25 cellular contexts compared by ENCODE assay signal in genomic region chr7:35726654-35727053, GRCh38. TPM values are rescaled to one million over a fixed set of nuclear protein-coding genes. Genes with fewer than 3 reads are reported as not detected.
DNase-seq lines count a peak whose midpoint lies in the region; ATAC-seq and TF ChIP-seq lines count a peak whose summit lies in the region.
"Had no signal": no experiment of that assay in that cellular context is flagged by ENCODE, and none has a peak within 500 bp of the region (broad histone marks: within the 10 kb centered on the region; RNA-seq: fewer than 3 reads in every experiment).

No MANE protein-coding gene starts in this region.

- 83% methylated on average over 2 of the region's 3 CpGs; no CpG with 5 or more reads in 1 of the 2 experiments for WGBS in IMR-90 (ENCODE audit: extremely low coverage in 2 of 2, insufficient read length in 1 of 2), 2 experiments
- 92% methylated on average over 3 of the region's 3 CpGs for WGBS in mesenchymal stem cell

- H3K4ac ChIP-seq in IMR-90 (ENCODE audit: low read depth, low read length) (no peak overlapping the region), mesenchymal stem cell (ENCODE audit: low read depth in 1 of 2, low read length in 2 of 2) (no peak overlapping the region)

- H3K56ac ChIP-seq in IMR-90 (ENCODE audit: extremely low read depth, insufficient read depth, low read length) = no peak overlapping the region

- peaks cover 0 to 3% of the 10 kb centered on the region in 2 donors for H3K27me3 Mint-ChIP-seq in CD8-positive, alpha-beta memory T cell
- H3K27me3 Mint-ChIP-seq in T-cell = no peaks in the 10 kb centered on the region
- H3K27me3 Mint-ChIP-seq: activated naive CD8-positive, alpha-beta T cell; progenitor cell of endocrine pancreas; stimulated activated naive CD8-positive, alpha-beta T cell treated with anti-CD3 and anti-CD28 coated beads, Interleukin-15, amount 100 ng/mL, for 72 hours had no signal

- no peak overlapping the region for H3K27ac ChIP-seq in CD8-positive, alpha-beta memory T cell (ENCODE audit: low read depth, low read length)
- H3K27ac ChIP-seq in IMR-90 (ENCODE audit: insufficient read depth, low read length) (no peak overlapping the region), mesenchymal stem cell (ENCODE audit: low read length, poor library complexity, severe bottlenecking) (no peak overlapping the region)
- H3K27ac ChIP-seq: neutrophil had no signal

- peak overlapping the region; percentile 63 to 95 (median 92) for H3K27ac Mint-ChIP-seq in CD8-positive, alpha-beta memory T cell
- H3K27ac Mint-ChIP-seq in T-cell = peak overlapping the region; percentile 52 to 66
- H3K27ac Mint-ChIP-seq: activated T-helper 2 cell treated with anti-CD3 and anti-CD28 coated beads, Interferon-gamma antibody, Interleukin-2, Interleukin-4, amounts not matched to agents 10 μg/mL and 5 μg/mL and 100 μg/mL, durations not matched to agents 14 hours and 24 hours and 36 hours; GM23338; progenitor cell of endocrine pancreas; stimulated activated naive CD8-positive, alpha-beta T cell treated with anti-CD3 and anti-CD28 coated beads, Interleukin-15, amount 100 ng/mL, for 72 hours; WTC11 had no signal

- H3K4me2 ChIP-seq in IMR-90 (ENCODE audit: low read depth, low read length) = no peak overlapping the region
- no peak overlapping the region for H3K4me2 ChIP-seq in mesenchymal stem cell (ENCODE audit: low read length, poor library complexity, severe bottlenecking)
- H3K4me2 ChIP-seq: GM23338 had no signal

- no peak overlapping the region for H3K4me3 ChIP-seq in CD8-positive, alpha-beta memory T cell (ENCODE audit: low read length)
- H3K4me3 ChIP-seq in IMR-90 (ENCODE audit: insufficient read depth, low read depth, low read length) (no peak overlapping the region), mesenchymal stem cell (ENCODE audit: insufficient read depth in 1 of 2, low read depth in 1 of 2, low read length in 2 of 2) (no peak overlapping the region)
- H3K4me3 ChIP-seq: GM23338, lung, sigmoid colon, transverse colon had no signal

- H3K27me3 ChIP-seq in CD8-positive, alpha-beta memory T cell (ENCODE audit: insufficient read depth, low read length, poor library complexity, severe bottlenecking) = no peaks in the 10 kb centered on the region
- peaks cover 5% of the 10 kb centered on the region for H3K27me3 ChIP-seq in IMR-90 (ENCODE audit: control insufficient read depth, insufficient read depth, low read length)
- H3K27me3 ChIP-seq in mesenchymal stem cell (ENCODE audit: control insufficient read depth in 1 of 2, insufficient read depth in 1 of 2, low read length in 2 of 2) = no peaks in the 10 kb centered on the region
- H3K27me3 ChIP-seq: neutrophil, sigmoid colon, transverse colon had no signal

- no TSS peak for BruUV-seq in IMR-90 (replicated peaks; lab: Mats Ljungman, UMichigan)

- peaks cover 0 to 8% (median 0%) of the 10 kb centered on the region in 3 donors for H3K36me3 Mint-ChIP-seq in CD8-positive, alpha-beta memory T cell
- no peaks in the 10 kb centered on the region for H3K36me3 Mint-ChIP-seq in T-cell
- H3K36me3 Mint-ChIP-seq: WTC11 had no signal

- H2BK120ac ChIP-seq in IMR-90 (ENCODE audit: low read depth, low read length) (no peak overlapping the region), mesenchymal stem cell (ENCODE audit: low read depth, low read length) (no peak overlapping the region)

- no peak overlapping the region for H2BK5ac ChIP-seq in IMR-90 (ENCODE audit: low read depth, low read length, poor library complexity, severe bottlenecking)
- no peak overlapping the region for H2BK5ac ChIP-seq in mesenchymal stem cell (ENCODE audit: low read depth, low read length, poor library complexity, severe bottlenecking)

- no peak overlapping the region for H2BK15ac ChIP-seq in IMR-90 (ENCODE audit: low read depth, low read length)
- no peak overlapping the region for H2BK15ac ChIP-seq in mesenchymal stem cell (ENCODE audit: low read depth, poor library complexity, severe bottlenecking)

- H3K79me1 ChIP-seq in IMR-90 (ENCODE audit: low read depth in 1 of 2, low read length in 2 of 2) = no peaks in the 10 kb centered on the region
- H3K79me1 ChIP-seq in mesenchymal stem cell (replicated peaks; ENCODE audit: low read length, poor library complexity, severe bottlenecking) = no peaks in the 10 kb centered on the region

- H2BK20ac ChIP-seq in IMR-90 (ENCODE audit: low read depth, low read length) = no peak overlapping the region

- no peaks in the 10 kb centered on the region for H3K9me1 ChIP-seq in IMR-90 (ENCODE audit: insufficient read depth, low read length)

- H3K18ac ChIP-seq in IMR-90 (ENCODE audit: low read depth, low read length) (no peak overlapping the region), mesenchymal stem cell (ENCODE audit: low read depth in 1 of 2, low read length in 2 of 2) (no peak overlapping the region)

- H4K8ac ChIP-seq in IMR-90 (ENCODE audit: low read depth in 2 of 2, low read length in 2 of 2) (no peak overlapping the region), mesenchymal stem cell (ENCODE audit: low read length) (no peak overlapping the region)

- CTCF ChIA-PET in CD8-positive, alpha-beta memory T cell (lab: Charles Lee) = interaction anchor here (0.7 to 6.5 kb wide), 8 partner anchors 9 to 81 kb away, joined by 3 to 42 read pairs (median 10); partner anchors contain the start of gene SEPTIN7
- CTCF ChIA-PET in IMR-90 (lab: Yijun Ruan, JAX) = interaction anchor here (0.7 kb wide), 1 partner anchor 53 kb away, joined by 3 read pairs; no protein-coding TSS in a partner anchor
- CTCF ChIA-PET in T-cell (lab: Charles Lee) = interaction anchor here (1.1 to 2.2 kb wide), 4 partner anchors 17 to 75 kb away, joined by 4 to 23 read pairs (median 6); partner anchors contain the start of gene SEPTIN7 (in 1 of the 2)

- no peak for TF ChIP-seq CTCF in IMR-90 (conservative IDR thresholded peaks at IDR 0.05; ENCODE audit: low read depth, low read length)

- dilution Hi-C loops in IMR-90 (cut with HindIII; ENCODE audit: low sequenced_read_pairs, unreplicated experiment) = no loop called here

- TF ChIP-seq RAD21 in IMR-90 (IDR thresholded peaks at IDR 0.05; ENCODE audit: low read length) = no peak

- H3K4me1 ChIP-seq in CD8-positive, alpha-beta memory T cell (ENCODE audit: insufficient read depth, low read length) = peaks cover 75% of the 10 kb centered on the region
- peaks cover 2% of the 10 kb centered on the region; the same call in 1 of the 2 replicates for H3K4me1 ChIP-seq in IMR-90 (ENCODE audit: control insufficient read depth, insufficient read depth, low read length)
- H3K4me1 ChIP-seq in mesenchymal stem cell (ENCODE audit: control insufficient read depth, insufficient read depth, low read depth, low read length) = no peaks in the 10 kb centered on the region

- peaks cover 84 to 94% (median 94%) of the 10 kb centered on the region in 3 donors for H3K4me1 Mint-ChIP-seq in CD8-positive, alpha-beta memory T cell
- H3K4me1 Mint-ChIP-seq in T-cell = peaks cover 66 to 82% (median 76%) of the 10 kb centered on the region in 3 donors
- H3K4me1 Mint-ChIP-seq: WTC11 had no signal

- no peak overlapping the region for H2BK12ac ChIP-seq in mesenchymal stem cell (ENCODE audit: low read length in 2 of 2)

- in situ Hi-C loops in IMR-90 (cut with MboI; ENCODE audit: low sequenced_read_pairs) = no loop called here

- H4K91ac ChIP-seq in IMR-90 (ENCODE audit: insufficient read depth, low read depth, low read length) (no peak overlapping the region), mesenchymal stem cell (ENCODE audit: low read length) (peak overlapping the region; percentile 43)

- H3K4me3 Mint-ChIP-seq in CD8-positive, alpha-beta memory T cell = peak overlapping the region in 3 of 7 donors; percentile 19 to 76 (median 28)
- no peak overlapping the region for H3K4me3 Mint-ChIP-seq in T-cell
- H3K4me3 Mint-ChIP-seq: activated naive CD8-positive, alpha-beta T cell; GM23338; stimulated activated naive CD8-positive, alpha-beta T cell treated with anti-CD3 and anti-CD28 coated beads, Interleukin-15, amount 100 ng/mL, for 72 hours; WTC11 had no signal

- no peaks in the 10 kb centered on the region for H4K20me1 ChIP-seq in IMR-90 (ENCODE audit: insufficient read depth, low read length)

- H3K36me3 ChIP-seq in CD8-positive, alpha-beta memory T cell (ENCODE audit: insufficient read depth, low read length) = no peaks in the 10 kb centered on the region
- H3K36me3 ChIP-seq in IMR-90 (ENCODE audit: control insufficient read depth, insufficient read depth, low read length) (no peaks in the 10 kb centered on the region), mesenchymal stem cell (ENCODE audit: control insufficient read depth in 1 of 2, insufficient read depth in 2 of 2, low read depth in 1 of 2, low read length in 2 of 2) (no peaks in the 10 kb centered on the region)
- H3K36me3 ChIP-seq: neutrophil, sigmoid colon, transverse colon had no signal

- no peak for DNase-seq in CD8-positive, alpha-beta memory T cell
- DNase-seq in IMR-90 (no peak), T-cell (no peak), mesenchymal stem cell (no peak), Ammon's horn (ENCODE audit: low spot score) (no peak)
- DNase-seq: activated CD4-positive, alpha-beta T cell treated with anti-CD3 and anti-CD28 coated beads, Interleukin-2, amount 50 U/mL, for 4 hours; activated CD8-positive, alpha-beta memory T cell treated with anti-CD3 and anti-CD28 coated beads, Interleukin-2, amount 50 U/mL, for 4 hours; COR-L47; DND-41; glutamatergic neuron; NCI-H1436; NCI-H510A treated with DMSO at 0.1 percent for 48 hours; sigmoid colon; stimulated activated naive CD8-positive, alpha-beta T cell treated with anti-CD3 and anti-CD28 coated beads, Interleukin-15, amount 100 ng/mL, for 72 hours; transverse colon had no signal

- ATAC-seq in IMR-90 (ENCODE audit: low read depth) (no peak), T-cell (replicated peaks in 1 of 4) (no peak), GM19397 (IDR thresholded peaks at IDR 0.05; ENCODE audit: unreplicated experiment) (no peak), HG03432 (IDR thresholded peaks at IDR 0.05; ENCODE audit: unreplicated experiment) (no peak)
- ATAC-seq: GM23338; SK-N-SH treated with all-trans-retinoic acid at 6 μM for 48 hours; stimulated activated naive CD8-positive, alpha-beta T cell treated with anti-CD3 and anti-CD28 coated beads, Interleukin-15, amount 100 ng/mL, for 72 hours; WTC11 had no signal

- H4K5ac ChIP-seq in IMR-90 (ENCODE audit: low read depth, low read length) = no peak overlapping the region

- H3K9ac ChIP-seq in IMR-90 (ENCODE audit: low read depth, low read length) = no peak overlapping the region
- H3K9ac ChIP-seq in mesenchymal stem cell (ENCODE audit: low read length) = no peak overlapping the region

- POLR2A ChIA-PET in CD8-positive, alpha-beta memory T cell (lab: Charles Lee) = interaction anchor here (1.2 to 4.5 kb wide), 3 partner anchors 17 to 74 kb away, joined by 3 to 51 read pairs (median 5); partner anchors contain the start of gene SEPTIN7
- POLR2A ChIA-PET in IMR-90 (lab: Charles Lee; ENCODE audit: unreplicated experiment) (no interaction called here), T-cell (lab: Charles Lee) (interaction anchor here in 1 of 2 donors (0.7 to 2.0 kb wide), 3 partner anchors 74 to 152 kb away, joined by 5 to 16 read pairs (median 5); partner anchors contain the start of gene SEPTIN7)

- H2AK5ac ChIP-seq in IMR-90 (ENCODE audit: low read depth, low read length) (no peak overlapping the region), mesenchymal stem cell (ENCODE audit: low read length, severe bottlenecking) (no peak overlapping the region)

- peak overlapping the region; percentile 5 for H2AFZ ChIP-seq in IMR-90 (replicated peaks; ENCODE audit: low read length, poor library complexity)
- no peak overlapping the region for H2AFZ ChIP-seq in mesenchymal stem cell (ENCODE audit: low read depth, low read length)
- H2AFZ ChIP-seq: GM23338 had no signal

- no peak for TF ChIP-seq POLR2A in IMR-90 (IDR thresholded peaks at IDR 0.05; ENCODE audit: low read depth, low read length)

- H2AK9ac ChIP-seq in IMR-90 (replicated peaks; ENCODE audit: low read depth, low read length, poor library complexity) = no peak overlapping the region

- H3K14ac ChIP-seq in IMR-90 (replicated peaks; ENCODE audit: low read depth, low read length) = no peak overlapping the region
- H3K14ac ChIP-seq in mesenchymal stem cell (ENCODE audit: low read length in 2 of 2) = no peak overlapping the region

- intact Hi-C loops in IMR-90 (cut with micrococcal nuclease) = no loop called here

- H3K23ac ChIP-seq in IMR-90 (ENCODE audit: low read depth, low read length) (no peak overlapping the region), mesenchymal stem cell (ENCODE audit: low read length in 2 of 2) (no peak overlapping the region)

- H3K9me3 ChIP-seq in CD8-positive, alpha-beta memory T cell (ENCODE audit: low read length) = no peaks in the 10 kb centered on the region
- H3K9me3 ChIP-seq in IMR-90 (ENCODE audit: control insufficient read depth, insufficient read depth, low read length) (no peaks in the 10 kb centered on the region), mesenchymal stem cell (ENCODE audit: control insufficient read depth, low read length) (no peaks in the 10 kb centered on the region)
- H3K9me3 ChIP-seq: neutrophil, sigmoid colon, transverse colon had no signal

- no peaks in the 10 kb centered on the region for H3K9me3 Mint-ChIP-seq in CD8-positive, alpha-beta memory T cell
- no peaks in the 10 kb centered on the region for H3K9me3 Mint-ChIP-seq in T-cell
- H3K9me3 Mint-ChIP-seq: GM23338 had no signal

RNA-seq across cellular contexts. Expression of gene HERPUD2, which starts 31.7 kb away (rescaled TPM):
- 10 to 100 TPM; 31.3 to 34.1 TPM for total RNA-seq in CD8-positive, alpha-beta memory T cell
- 121 TPM for polyA plus RNA-seq in CD8-positive, alpha-beta memory T cell
- total RNA-seq in IMR-90 (2012; rRNA removed) (18.3 and 22.2 TPM in 2 replicates), T-cell (100 to 1,000 TPM in 1 of 5 donors, 10 to 100 TPM in 4; 58.4 to 122 (median 67.5) TPM)
- polyA plus RNA-seq in IMR-90 (2012; rRNA removed) = 26.8 and 27.2 TPM in 2 replicates
- 7.9 and 15.9 TPM in 2 replicates for polyA plus RNA-seq in IMR-90 (2012; cell fraction: cytosol; rRNA removed)
- 11.7 and 13.3 TPM in 2 replicates for polyA plus RNA-seq in IMR-90 (2012; cell fraction: nucleus; rRNA removed; ENCODE audit: low replicate concordance)
- 35.5 TPM for polyA plus RNA-seq in mesenchymal stem cell (2013, experiment 1 of 2)
- polyA plus RNA-seq in mesenchymal stem cell (2013, experiment 2 of 2) = 34.4 TPM
